In the genomic region with DNA sequence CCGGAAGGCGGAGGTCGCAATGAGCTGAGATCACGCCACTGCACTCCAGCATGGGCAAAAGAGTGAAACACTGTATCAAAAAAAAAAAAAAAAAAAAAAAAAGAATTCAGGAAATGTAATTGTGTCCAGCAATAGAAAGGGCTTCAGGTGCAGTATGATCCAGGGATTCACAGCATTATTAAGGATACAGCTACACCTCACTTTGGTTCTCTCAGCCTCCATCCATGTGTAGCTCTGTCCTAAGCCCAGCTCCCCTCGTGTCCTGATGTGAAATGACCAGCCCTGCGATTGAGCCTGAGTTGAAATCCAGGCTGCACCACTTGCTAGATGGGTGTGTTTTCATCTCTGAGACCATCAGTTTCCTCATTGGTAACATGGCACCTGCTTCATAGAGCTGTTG, we compare ENCODE assay signal across 20 cellular contexts. TPM values are rescaled to one million over a fixed set of nuclear protein-coding genes. Genes with fewer than 3 reads are reported as not detected.
A peak's percentile ranks its signal among the peaks of the same experiment; 100 is the strongest.
DNase-seq lines count a peak whose midpoint lies in the region; ATAC-seq, FAIRE-seq and TF ChIP-seq lines count a peak whose summit lies in the region.
"Had no signal": no experiment of that assay in that cellular context is flagged by ENCODE, and none has a peak within 500 bp of the region (broad histone marks: within the 10 kb centered on the region; RNA-seq: fewer than 3 reads in every experiment).

No MANE protein-coding gene starts in this region.

- intact Hi-C loops in activated CD4-positive, alpha-beta T cell treated with anti-CD3 and anti-CD28 coated beads, Interleukin-2, amount 10 ng/mL, durations not matched to agents 24 days and 14 days (cut with micrococcal nuclease): loop anchor here (2.0 kb wide), 1 partner anchor 16 kb away; no protein-coding TSS in a partner anchor

- H3K4me2 ChIP-seq in BLaER1: peak overlapping the region; percentile 50

- H3K4me1 ChIP-seq in BLaER1: peaks cover 8% of the 10 kb centered on the region
- H3K4me1 ChIP-seq: Peyer's patch had no signal

- H3K9me3 Mint-ChIP-seq in activated CD4-positive, alpha-beta T cell treated with anti-CD3 and anti-CD28 coated beads, Interleukin-2, amount 10 ng/mL, durations not matched to agents 24 days and 14 days: no peaks in the 10 kb centered on the region
- H3K9me3 Mint-ChIP-seq in central memory CD8-positive, alpha-beta T cell: no peaks in the 10 kb centered on the region
- no peaks in the 10 kb centered on the region for H3K9me3 Mint-ChIP-seq in type B pancreatic cell
- H3K9me3 Mint-ChIP-seq: IgD-negative memory B cell had no signal

- H3K27me3 Mint-ChIP-seq in activated CD4-positive, alpha-beta T cell treated with anti-CD3 and anti-CD28 coated beads, Interleukin-2, amount 10 ng/mL, durations not matched to agents 24 days and 14 days: peaks cover 3% of the 10 kb centered on the region
- H3K27me3 Mint-ChIP-seq in central memory CD8-positive, alpha-beta T cell: peaks cover 10% of the 10 kb centered on the region
- no peaks in the 10 kb centered on the region for H3K27me3 Mint-ChIP-seq in type B pancreatic cell

- no peaks in the 10 kb centered on the region for H3K36me3 Mint-ChIP-seq in activated CD4-positive, alpha-beta T cell treated with anti-CD3 and anti-CD28 coated beads, Interleukin-2, amount 10 ng/mL, durations not matched to agents 24 days and 14 days (ENCODE audit: low read depth)
- H3K36me3 Mint-ChIP-seq in central memory CD8-positive, alpha-beta T cell (ENCODE audit: insufficient read depth): no peaks in the 10 kb centered on the region
- H3K36me3 Mint-ChIP-seq in type B pancreatic cell: no peaks in the 10 kb centered on the region
- H3K36me3 Mint-ChIP-seq: IgD-negative memory B cell had no signal

- H3K9me3 ChIP-seq in BLaER1: no peaks in the 10 kb centered on the region
- H3K9me3 ChIP-seq: Peyer's patch had no signal

- no peak for ATAC-seq in central memory CD8-positive, alpha-beta T cell (replicated peaks; ENCODE audit: extremely low read depth, poor library complexity, severe bottlenecking)
- ATAC-seq: HCT116 had no signal

- H3K36me3 ChIP-seq in BLaER1 (no peaks in the 10 kb centered on the region), H7 (replicated peaks; ENCODE audit: control insufficient read depth, insufficient read depth, low read length) (no peaks in the 10 kb centered on the region)
- H3K36me3 ChIP-seq: Peyer's patch had no signal

- no peak for TF ChIP-seq CTCF in type B pancreatic cell (conservative IDR thresholded peaks at IDR 0.05)

- peak overlapping the region; percentile 64 for H3K4me3 Mint-ChIP-seq in activated CD4-positive, alpha-beta T cell treated with anti-CD3 and anti-CD28 coated beads, Interleukin-2, amount 10 ng/mL, durations not matched to agents 24 days and 14 days
- peak overlapping the region; percentile 47 for H3K4me3 Mint-ChIP-seq in central memory CD8-positive, alpha-beta T cell
- no peak overlapping the region for H3K4me3 Mint-ChIP-seq in type B pancreatic cell
- H3K4me3 Mint-ChIP-seq: IgD-negative memory B cell had no signal

- no peaks in the 10 kb centered on the region for H3K27me3 ChIP-seq in BLaER1
- no peaks in the 10 kb centered on the region for H3K27me3 ChIP-seq in H7 (ENCODE audit: control insufficient read depth, insufficient read depth, low read length)
- H3K27me3 ChIP-seq: Peyer's patch had no signal

- H4K20me1 ChIP-seq in BLaER1: no peaks in the 10 kb centered on the region

- H3K27ac Mint-ChIP-seq in activated CD4-positive, alpha-beta T cell treated with anti-CD3 and anti-CD28 coated beads, Interleukin-2, amount 10 ng/mL, durations not matched to agents 24 days and 14 days: peak overlapping the region; percentile 79
- H3K27ac Mint-ChIP-seq in central memory CD8-positive, alpha-beta T cell (ENCODE audit: low read depth): peak overlapping the region; percentile 52
- no peak overlapping the region for H3K27ac Mint-ChIP-seq in type B pancreatic cell

- H3K4me3 ChIP-seq in BLaER1 (no peak overlapping the region), H7 (ENCODE audit: insufficient read depth, low read depth, low read length) (no peak overlapping the region)
- H3K4me3 ChIP-seq: Peyer's patch had no signal

- H3K4me1 Mint-ChIP-seq in activated CD4-positive, alpha-beta T cell treated with anti-CD3 and anti-CD28 coated beads, Interleukin-2, amount 10 ng/mL, durations not matched to agents 24 days and 14 days: peaks cover 15% of the 10 kb centered on the region
- H3K4me1 Mint-ChIP-seq in central memory CD8-positive, alpha-beta T cell: peaks cover 15% of the 10 kb centered on the region
- no peaks in the 10 kb centered on the region for H3K4me1 Mint-ChIP-seq in type B pancreatic cell (ENCODE audit: unreplicated experiment)

- no peak overlapping the region for H3K9ac ChIP-seq in BLaER1

- FAIRE-seq in GM19239 (lab: Jason Lieb, UNC): no peak
- FAIRE-seq: G401.6, GM12891 had no signal

- DNase-seq in activated CD4-positive, alpha-beta T cell treated with anti-CD3 and anti-CD28 coated beads, Interleukin-2, amount 10 ng/mL, durations not matched to agents 24 days and 14 days: no peak
- no peak for DNase-seq in activated CD4-positive, alpha-beta T cell treated with anti-CD3 and anti-CD28 coated beads for 48 hours
- DNase-seq in H7 (peak; percentile 21), GM19239 (ENCODE audit: insufficient read length, low spot score) (no peak), type B pancreatic cell (ENCODE audit: extremely low spot score, unreplicated experiment) (no peak)
- no peak for DNase-seq in central memory CD8-positive, alpha-beta T cell (ENCODE audit: low spot score in 2 of 2)
- DNase-seq in stimulated activated CD4-positive, alpha-beta T cell treated with anti-CD3 and anti-CD28 coated beads, Interleukin-4, amount 100 ng/mL, for 24 hours: no peak
- DNase-seq: DMS79, NCI-H1436 treated with DMSO at 0.1 percent for 48 hours, NCI-H2081, NCI-H524 had no signal

- no peak overlapping the region for H3K27ac ChIP-seq in BLaER1
- H3K27ac ChIP-seq: C4-2B, Peyer's patch had no signal

RNA-seq across cellular contexts. Expression of gene SLC5A10, which starts 3.0 kb away (rescaled TPM):
- total RNA-seq in activated CD4-positive, alpha-beta T cell treated with anti-CD3 and anti-CD28 coated beads, Interleukin-2, amount 10 ng/mL, durations not matched to agents 24 days and 14 days: not detected in 2 replicates
- total RNA-seq in H7 (2014; rRNA removed; shearing (Covaris generic)): not detected in 2 replicates
- 0.19 TPM in 1 of 2 replicates, not detected in the other for total RNA-seq in type B pancreatic cell (ENCODE audit: low replicate concordance)
- total RNA-seq: A172, HT-29, Peyer's patch had no signal

RNA-seq across cellular contexts. Expression of gene FAM83G, which starts 49.6 kb away (rescaled TPM):
- 15.7 and 17.8 TPM in 2 replicates for total RNA-seq in activated CD4-positive, alpha-beta T cell treated with anti-CD3 and anti-CD28 coated beads, Interleukin-2, amount 10 ng/mL, durations not matched to agents 24 days and 14 days
- 40.6 and 44.8 TPM in 2 replicates for total RNA-seq in H7 (2014; rRNA removed; shearing (Covaris generic))
- 8.3 and 18.5 TPM in 2 replicates for total RNA-seq in type B pancreatic cell (ENCODE audit: low replicate concordance)
